1 cellular context compared by ENCODE assay signal in genomic region chr13:40660692-40661091, GRCh38.
TF ChIP-seq lines count a peak whose summit lies in the region.

No MANE protein-coding gene starts in this region.

TF ChIP-seq in HepG2, 621 proteins besides CTCF, POLR2A, EP300 and RAD21 (continued from another document):
- TF ChIP-seq, protein P1, sequence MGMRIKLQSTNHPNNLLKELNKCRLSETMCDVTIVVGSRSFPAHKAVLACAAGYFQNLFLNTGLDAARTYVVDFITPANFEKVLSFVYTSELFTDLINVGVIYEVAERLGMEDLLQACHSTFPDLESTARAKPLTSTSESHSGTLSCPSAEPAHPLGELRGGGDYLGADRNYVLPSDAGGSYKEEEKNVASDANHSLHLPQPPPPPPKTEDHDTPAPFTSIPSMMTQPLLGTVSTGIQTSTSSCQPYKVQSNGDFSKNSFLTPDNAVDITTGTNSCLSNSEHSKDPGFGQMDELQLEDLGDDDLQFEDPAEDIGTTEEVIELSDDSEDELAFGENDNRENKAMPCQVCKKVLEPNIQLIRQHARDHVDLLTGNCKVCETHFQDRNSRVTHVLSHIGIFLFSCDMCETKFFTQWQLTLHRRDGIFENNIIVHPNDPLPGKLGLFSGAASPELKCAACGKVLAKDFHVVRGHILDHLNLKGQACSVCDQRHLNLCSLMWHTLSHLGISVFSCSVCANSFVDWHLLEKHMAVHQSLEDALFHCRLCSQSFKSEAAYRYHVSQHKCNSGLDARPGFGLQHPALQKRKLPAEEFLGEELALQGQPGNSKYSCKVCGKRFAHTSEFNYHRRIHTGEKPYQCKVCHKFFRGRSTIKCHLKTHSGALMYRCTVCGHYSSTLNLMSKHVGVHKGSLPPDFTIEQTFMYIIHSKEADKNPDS (CRISPR knock-in tag; IDR thresholded peaks at IDR 0.05): no peak
